6 cellular contexts compared by ENCODE assay signal in the genomic region with DNA sequence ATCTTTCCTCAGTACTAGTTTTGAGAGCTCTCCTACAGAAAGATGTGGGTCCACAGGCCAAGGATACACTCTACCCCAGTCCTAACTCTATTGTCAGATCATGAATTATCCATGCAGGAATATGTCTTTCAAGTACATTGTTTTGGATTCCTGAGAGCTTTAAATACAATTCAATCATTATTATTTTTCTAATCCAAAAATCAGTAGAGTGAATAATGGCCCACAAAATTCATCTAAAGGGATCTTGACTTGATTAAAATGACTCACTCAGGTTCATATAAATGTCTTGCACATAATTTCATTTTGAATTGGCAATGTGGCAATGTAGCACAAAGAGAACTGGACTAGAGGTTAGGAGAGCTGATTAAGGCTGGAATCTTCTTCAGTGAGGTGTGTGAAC.
"Had no signal": no experiment of that assay in that cellular context is flagged by ENCODE, and none has a peak within 500 bp of the region (broad histone marks: within the 10 kb centered on the region; RNA-seq: fewer than 3 reads in every experiment).

No MANE protein-coding gene starts in this region.

- H3K9me3 Mint-ChIP-seq: GM23338, H9, HFFc6 had no signal

- H3K4me3 Mint-ChIP-seq: GM23338, H9, HFFc6 had no signal

- H3K4me2 ChIP-seq: GM23338 had no signal

- H3K36me3 ChIP-seq: HAP-1 had no signal

- H2AFZ ChIP-seq: GM23248, GM23338 had no signal

- H3K9me3 ChIP-seq: HAP-1 had no signal

- H3K9ac ChIP-seq: GM23248 had no signal

- H3K4me3 ChIP-seq: GM23248, GM23338, HAP-1 had no signal

- DNase-seq: GOT3, HFFc6 had no signal

- H3K4me1 Mint-ChIP-seq: H9 had no signal

- H3K27ac ChIP-seq: GM23248 had no signal

- H3K27ac Mint-ChIP-seq: GM23338, H9, HFFc6 had no signal

- H3K4me1 ChIP-seq: HAP-1 had no signal
